ENCODE assay signal across 9 cellular contexts in the genomic region with DNA sequence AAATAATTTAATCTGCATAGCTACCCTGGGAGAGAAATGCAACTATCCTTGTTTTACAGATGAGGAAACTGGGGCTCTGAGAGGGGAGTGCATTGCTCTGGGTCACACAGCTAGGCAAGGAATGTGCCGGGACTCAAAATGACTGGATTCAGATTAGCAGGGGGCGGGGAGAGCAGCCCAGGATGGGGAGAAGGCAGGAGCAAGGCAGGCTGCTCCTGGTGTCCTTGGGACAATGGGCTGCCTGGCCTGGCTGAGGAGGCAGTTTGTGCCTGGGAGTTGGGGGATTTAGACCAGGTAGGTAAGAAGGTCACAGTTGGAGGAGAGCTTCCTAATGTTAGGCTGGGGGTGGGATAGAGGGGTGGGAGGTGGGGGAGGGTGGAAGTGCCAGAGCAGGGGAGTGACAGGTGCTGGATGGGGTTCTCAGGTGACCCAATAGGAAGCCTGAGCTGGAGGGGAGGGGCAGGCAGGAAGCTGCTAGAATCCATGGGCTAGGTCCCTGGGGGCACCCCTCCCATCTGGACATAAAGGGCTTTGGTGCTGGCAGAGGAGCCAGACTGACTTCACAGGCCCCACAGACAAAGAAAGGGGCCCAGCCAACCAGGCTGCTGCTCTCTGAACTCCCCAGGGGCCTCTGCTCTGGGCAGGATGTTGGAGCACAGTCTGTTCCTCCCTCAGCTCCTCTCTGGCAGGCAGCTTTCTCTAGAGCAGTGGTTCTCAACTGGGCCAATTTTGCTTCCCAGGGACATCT. TPM values are rescaled to one million over a fixed set of nuclear protein-coding genes. Genes with fewer than 3 reads are reported as not detected.
DNase-seq lines count a peak whose midpoint lies in the region; ATAC-seq and TF ChIP-seq lines count a peak whose summit lies in the region.
"Had no signal": no experiment of that assay in that cellular context is flagged by ENCODE, and none has a peak within 500 bp of the region (broad histone marks: within the 10 kb centered on the region; RNA-seq: fewer than 3 reads in every experiment).

No MANE protein-coding gene starts in this region.

- peaks cover 0 to 4% (median 3%) of the 10 kb centered on the region in 4 donors for H3K4me1 Mint-ChIP-seq in CD4-positive, alpha-beta memory T cell

- no peak overlapping the region for H3K4me2 ChIP-seq in IMR-90 (ENCODE audit: low read depth, low read length)

- no peaks in the 10 kb centered on the region; a peak in 1 of 4 replicates for H3K79me1 ChIP-seq in IMR-90 (ENCODE audit: low read depth in 1 of 2, low read length in 2 of 2)

- H3K56ac ChIP-seq in IMR-90 (ENCODE audit: extremely low read depth, insufficient read depth, low read length): no peak overlapping the region

- BruUV-seq in IMR-90 (replicated peaks; lab: Mats Ljungman, UMichigan): no TSS peak

- H2AFZ ChIP-seq in IMR-90 (replicated peaks; ENCODE audit: low read length, poor library complexity): no peak overlapping the region

- H3K4me1 ChIP-seq in IMR-90 (ENCODE audit: control insufficient read depth, insufficient read depth, low read length): peaks cover 5% of the 10 kb centered on the region; the same call in 1 of the 2 replicates
- H3K4me1 ChIP-seq in left ventricle myocardium inferior: peaks cover 55% of the 10 kb centered on the region
- peaks cover 16 to 60% (median 41%) of the 10 kb centered on the region in 4 donors for H3K4me1 ChIP-seq in stomach
- no peaks in the 10 kb centered on the region for H3K4me1 ChIP-seq in CD4-positive, alpha-beta memory T cell (ENCODE audit: insufficient read depth, low read length)

- H2AK9ac ChIP-seq in IMR-90 (replicated peaks; ENCODE audit: low read depth, low read length, poor library complexity): no peak overlapping the region

- H4K91ac ChIP-seq in IMR-90 (ENCODE audit: insufficient read depth, low read depth, low read length): no peak overlapping the region

- peak overlapping the region in 3 of 7 donors; percentile 24 to 38 (median 36) for H3K27ac Mint-ChIP-seq in CD4-positive, alpha-beta memory T cell

- DNase-seq in IMR-90 (no peak), left ventricle myocardium inferior (peak; percentile 91), stomach (peak; percentile 26), GM13977 (ENCODE audit: low spot score) (no peak), GDM1 (lab: John Stamatoyannopoulos, UW) (no peak)
- no peak for DNase-seq in CD4-positive, alpha-beta memory T cell

- H2AK5ac ChIP-seq in IMR-90 (ENCODE audit: low read depth, low read length): no peak overlapping the region; the same call in 1 of the 2 replicates

- TF ChIP-seq RAD21 in IMR-90 (IDR thresholded peaks at IDR 0.05; ENCODE audit: low read length): no peak

- intact Hi-C loops in IMR-90 (cut with micrococcal nuclease): no loop called here
- intact Hi-C loops in left ventricle myocardium inferior (cut with micrococcal nuclease): no loop called here
- intact Hi-C loops in stomach (cut with DNase I; ENCODE audit: low total_unique reads): no loop called here
- intact Hi-C loops in CD4-positive, alpha-beta memory T cell (cut with micrococcal nuclease): no loop called here

- TF ChIP-seq EP300 in stomach (IDR thresholded peaks at IDR 0.05): no peak

- no peaks in the 10 kb centered on the region for H3K9me3 Mint-ChIP-seq in CD4-positive, alpha-beta memory T cell

- H3K27me3 ChIP-seq in IMR-90 (ENCODE audit: control insufficient read depth, insufficient read depth, low read length): no peaks in the 10 kb centered on the region
- H3K27me3 ChIP-seq in left ventricle myocardium inferior (ENCODE audit: low read depth): no peaks in the 10 kb centered on the region
- H3K27me3 ChIP-seq in stomach: no peaks in the 10 kb centered on the region
- H3K27me3 ChIP-seq in CD4-positive, alpha-beta memory T cell (ENCODE audit: insufficient read depth, low read length): no peaks in the 10 kb centered on the region

- no peak overlapping the region for H2BK120ac ChIP-seq in IMR-90 (ENCODE audit: low read depth, low read length)

- no peak overlapping the region; the same call in 1 of the 2 replicates for H3K4ac ChIP-seq in IMR-90 (ENCODE audit: low read depth, low read length)

- no peak overlapping the region for H3K9ac ChIP-seq in IMR-90 (ENCODE audit: low read depth, low read length)

- H3K4me3 ChIP-seq in IMR-90 (ENCODE audit: insufficient read depth, low read depth, low read length) (no peak overlapping the region), left ventricle myocardium inferior (no peak overlapping the region), stomach (no peak overlapping the region)
- no peak overlapping the region for H3K4me3 ChIP-seq in CD4-positive, alpha-beta memory T cell (ENCODE audit: low read length in 2 of 2)
- H3K4me3 ChIP-seq: K562 had no signal

- no peak overlapping the region for H4K5ac ChIP-seq in IMR-90 (ENCODE audit: low read depth, low read length)

- ATAC-seq in IMR-90 (ENCODE audit: low read depth): peak; percentile 70
- ATAC-seq in SK-N-SH treated with all-trans-retinoic acid at 6 μM for 48 hours: peak; percentile 46
- no peak for ATAC-seq in HG03460 (IDR thresholded peaks at IDR 0.05; ENCODE audit: unreplicated experiment)
- ATAC-seq: K562 had no signal

- POLR2A ChIA-PET in IMR-90 (lab: Charles Lee; ENCODE audit: unreplicated experiment): no interaction called here
- POLR2A ChIA-PET in CD4-positive, alpha-beta memory T cell (lab: Charles Lee; ENCODE audit: partially characterized antibody): interaction anchor here (0.8 kb wide), 1 partner anchor 26 kb away, joined by 4 read pairs; no protein-coding TSS in a partner anchor

- dilution Hi-C loops in IMR-90 (cut with HindIII; ENCODE audit: low sequenced_read_pairs, unreplicated experiment): no loop called here

- no peak overlapping the region for H3K18ac ChIP-seq in IMR-90 (ENCODE audit: low read depth, low read length)

- H2BK5ac ChIP-seq in IMR-90 (ENCODE audit: low read depth, low read length, poor library complexity, severe bottlenecking): no peak overlapping the region

- no peak overlapping the region for H3K23ac ChIP-seq in IMR-90 (ENCODE audit: low read depth, low read length)

- peaks cover 21% of the 10 kb centered on the region for H3K36me3 ChIP-seq in IMR-90 (ENCODE audit: control insufficient read depth, insufficient read depth, low read length)
- peaks cover 3% of the 10 kb centered on the region for H3K36me3 ChIP-seq in left ventricle myocardium inferior
- H3K36me3 ChIP-seq in stomach: peaks cover 0 to 35% (median 20%) of the 10 kb centered on the region in 4 donors
- H3K36me3 ChIP-seq in CD4-positive, alpha-beta memory T cell (ENCODE audit: insufficient read depth, low read length): peaks cover 12% of the 10 kb centered on the region

- no CpG with 5 or more reads among the region's 2 CpGs for WGBS in IMR-90 (ENCODE audit: extremely low coverage in 2 of 2, insufficient read length in 1 of 2), 2 experiments
- 67 to 98% (median 85%) methylated on average over 2 of the region's 2 CpGs for WGBS in stomach, 5 donors

- no peaks in the 10 kb centered on the region for H3K27me3 Mint-ChIP-seq in CD4-positive, alpha-beta memory T cell

- H3K27ac ChIP-seq in IMR-90 (ENCODE audit: insufficient read depth, low read length) (no peak overlapping the region), left ventricle myocardium inferior (replicated peaks) (peak overlapping the region; percentile 90), stomach (peak overlapping the region in 3 of 5 donors; percentile 27 to 76 (median 43))
- no peak overlapping the region for H3K27ac ChIP-seq in CD4-positive, alpha-beta memory T cell (ENCODE audit: low read depth, low read length)

- H3K9me1 ChIP-seq in IMR-90 (ENCODE audit: insufficient read depth, low read length): 0 out of 2 replicates have a peak, but pooled peaks cover 12% of the 10 kb centered on the region

- H4K8ac ChIP-seq in IMR-90 (ENCODE audit: low read depth in 2 of 2, low read length in 2 of 2): no peak overlapping the region

- H3K9me3 ChIP-seq in IMR-90 (ENCODE audit: control insufficient read depth, insufficient read depth, low read length): no peaks in the 10 kb centered on the region
- no peaks in the 10 kb centered on the region for H3K9me3 ChIP-seq in left ventricle myocardium inferior (replicated peaks)
- no peaks in the 10 kb centered on the region for H3K9me3 ChIP-seq in stomach
- no peaks in the 10 kb centered on the region for H3K9me3 ChIP-seq in CD4-positive, alpha-beta memory T cell (ENCODE audit: control insufficient read depth in 1 of 2, low read length in 2 of 2)

- CTCF ChIA-PET in IMR-90 (lab: Yijun Ruan, JAX): interaction anchor here (0.7 kb wide), 1 partner anchor 68 kb away, joined by 3 read pairs; no protein-coding TSS in a partner anchor
- CTCF ChIA-PET in CD4-positive, alpha-beta memory T cell (lab: Charles Lee; ENCODE audit: partially characterized antibody): no interaction called here

- no peak overlapping the region for H3K4me3 Mint-ChIP-seq in CD4-positive, alpha-beta memory T cell

- in situ Hi-C loops in IMR-90 (cut with MboI; ENCODE audit: low sequenced_read_pairs) (no loop called here), GM13977 (cut with MboI; ENCODE audit: low pct_unique_long_range_greater_than_20kb, low sequenced_read_pairs, unreplicated experiment) (no loop called here)

- no peaks in the 10 kb centered on the region for H4K20me1 ChIP-seq in IMR-90 (ENCODE audit: insufficient read depth, low read length)

- H2BK15ac ChIP-seq in IMR-90 (ENCODE audit: low read depth, low read length): no peak overlapping the region

- H3K36me3 Mint-ChIP-seq in CD4-positive, alpha-beta memory T cell: peaks cover 26 to 56% of the 10 kb centered on the region in 2 donors

- no peak overlapping the region for H2BK20ac ChIP-seq in IMR-90 (ENCODE audit: low read depth, low read length)

- H3K14ac ChIP-seq in IMR-90 (replicated peaks; ENCODE audit: low read depth, low read length): no peak overlapping the region

- TF ChIP-seq POLR2A in IMR-90 (IDR thresholded peaks at IDR 0.05; ENCODE audit: low read depth, low read length) (no peak), stomach (IDR thresholded peaks at IDR 0.05) (no peak)

- TF ChIP-seq CTCF in IMR-90 (conservative IDR thresholded peaks at IDR 0.05; ENCODE audit: low read depth, low read length) (no peak), left ventricle myocardium inferior (IDR thresholded peaks at IDR 0.05; ENCODE audit: borderline replicate concordance) (no peak), stomach (IDR thresholded peaks at IDR 0.05) (no peak), GM13977 (IDR thresholded peaks at IDR 0.05; ENCODE audit: extremely low read depth, insufficient read depth, missing control alignments) (no peak)

TF ChIP-seq in IMR-90, 13 proteins besides CTCF, POLR2A, EP300 and RAD21 (continues in another document):
- no peak for TF ChIP-seq BHLHE40 (IDR thresholded peaks at IDR 0.05; ENCODE audit: low read depth, low read length)

TF ChIP-seq in SK-N-SH treated with all-trans-retinoic acid at 6 μM for 48 hours, 23 proteins besides CTCF, POLR2A, EP300 and RAD21 (continues in another document):
- no peak for TF ChIP-seq PPARA (CRISPR knock-in tag; IDR thresholded peaks at IDR 0.05; ENCODE audit: borderline replicate concordance)

RNA-seq across cellular contexts. Expression of a gene that starts 29.0 kb away (rescaled TPM):
- total RNA-seq in IMR-90 (2012; rRNA removed) (2.8 and 3.0 TPM in 2 replicates), left ventricle myocardium inferior (2.3 TPM), stomach (10 to 100 TPM in 2 of 5 donors, 1 to 10 TPM in 3; 2.0 to 18.1 (median 4.5) TPM)
- polyA plus RNA-seq in IMR-90 (2012; rRNA removed) (11.1 and 12.8 TPM in 2 replicates), stomach (1 to 10 TPM in 2 of 3 donors, under 1 TPM in 1; 0.76 to 3.2 (median 3.1) TPM)
- polyA plus RNA-seq in IMR-90 (2012; cell fraction: cytosol; rRNA removed): 4.8 and 18.3 TPM in 2 replicates
- polyA plus RNA-seq in IMR-90 (2012; cell fraction: nucleus; rRNA removed; ENCODE audit: low replicate concordance): 25.0 and 36.8 TPM in 2 replicates
- total RNA-seq in CD4-positive, alpha-beta memory T cell: 10 to 100 TPM; 20.0 to 26.2 TPM
- polyA plus RNA-seq in CD4-positive, alpha-beta memory T cell: 1 to 10 TPM; 7.2 to 7.6 TPM

Comparison
In these comparisons a context has a peak if more than half of its experiments do, and no peak if none do; other contexts are left out.
1. DNase-seq: peak in left ventricle myocardium inferior (single experiment) and stomach (single experiment); none in IMR-90 (single experiment), GM13977 (single experiment), CD4-positive, alpha-beta memory T cell (0 of 5) and GDM1 (single experiment).
2. H3K27ac ChIP-seq: peak in left ventricle myocardium inferior (single experiment) and stomach (3 of 5); none in IMR-90 (single experiment) and CD4-positive, alpha-beta memory T cell (single experiment).